Comparison of ENCODE assay signal across 8 cellular contexts in genomic region chr16:29925805-29926674, GRCh38. TPM values are rescaled to one million over a fixed set of nuclear protein-coding genes. Genes with fewer than 3 reads are reported as not detected.
DNase-seq lines count a peak whose midpoint lies in the region; ATAC-seq and TF ChIP-seq lines count a peak whose summit lies in the region.

Gene KCTD13 (minus strand): TSS chr16:29926226. CDS start chr16:29926033, 193 bp downstream.

- H2AFZ ChIP-seq in GM23248 = peak within 1 kb of the TSS; percentile 92

- H3K9me2 ChIP-seq in DOHH2 (replicated peaks; ENCODE audit: control insufficient read depth, low read length) (no peaks in the 10 kb centered on the region), GM23248 (ENCODE audit: insufficient read depth) (no peaks in the 10 kb centered on the region)

- H3F3A ChIP-seq in DOHH2 (ENCODE audit: control insufficient read depth, insufficient read depth) (0 out of 2 replicates have a peak, but pooled peaks cover 3% of the 10 kb centered on the region), GM23248 (ENCODE audit: insufficient read depth) (peaks cover 13% of the 10 kb centered on the region; the same call in 1 of the 2 replicates)

- TF ChIP-seq CTCF in DOHH2 (IDR thresholded peaks at IDR 0.05; ENCODE audit: low read depth, low read length, poor library complexity, severe bottlenecking) (no peak), fibroblast of the aortic adventitia (IDR thresholded peaks at IDR 0.05; ENCODE audit: insufficient read depth, low read length) (no peak), nephron (IDR thresholded peaks at IDR 0.05; ENCODE audit: unreplicated experiment in 3 of 3) (no peak)

- no peaks in the 10 kb centered on the region for H3K27me3 Mint-ChIP-seq in nephron (ENCODE audit: low read depth)
- H3K27me3 Mint-ChIP-seq in stimulated activated naive CD8-positive, alpha-beta T cell treated with anti-CD3 and anti-CD28 coated beads, Interleukin-15, amount 100 ng/mL, for 72 hours = no peaks in the 10 kb centered on the region

- H3K27ac Mint-ChIP-seq in nephron = peak within 1 kb of the TSS; percentile 98 to 99 (median 99)
- H3K27ac Mint-ChIP-seq in stimulated activated naive CD8-positive, alpha-beta T cell treated with anti-CD3 and anti-CD28 coated beads, Interleukin-15, amount 100 ng/mL, for 72 hours = peak within 1 kb of the TSS; percentile 96 to 98

- H3K27me3 ChIP-seq in DOHH2 (ENCODE audit: control insufficient read depth, low read length) = no peaks in the 10 kb centered on the region
- H3K27me3 ChIP-seq in GM23248 (replicated peaks; ENCODE audit: insufficient read depth) = no peaks in the 10 kb centered on the region

- in situ Hi-C loops in GM23248 (cut with MboI) = no loop called here

- no peaks in the 10 kb centered on the region for H3K9me3 Mint-ChIP-seq in nephron
- H3K9me3 Mint-ChIP-seq in stimulated activated naive CD8-positive, alpha-beta T cell treated with anti-CD3 and anti-CD28 coated beads, Interleukin-15, amount 100 ng/mL, for 72 hours = no peaks in the 10 kb centered on the region

- H3K9me3 ChIP-seq in DOHH2 (ENCODE audit: control insufficient read depth, insufficient read depth, low read length) (no peaks in the 10 kb centered on the region), GM23248 (ENCODE audit: low read depth) (no peaks in the 10 kb centered on the region)

- peaks cover 35% of the 10 kb centered on the region for H3K4me1 Mint-ChIP-seq in nephron
- H3K4me1 Mint-ChIP-seq in stimulated activated naive CD8-positive, alpha-beta T cell treated with anti-CD3 and anti-CD28 coated beads, Interleukin-15, amount 100 ng/mL, for 72 hours = peaks cover 58% of the 10 kb centered on the region

- H3K4me3 Mint-ChIP-seq in nephron = peak within 1 kb of the TSS; percentile 90 to 97 (median 97)
- H3K4me3 Mint-ChIP-seq in stimulated activated naive CD8-positive, alpha-beta T cell treated with anti-CD3 and anti-CD28 coated beads, Interleukin-15, amount 100 ng/mL, for 72 hours = peak within 1 kb of the TSS; percentile 93 to 95

- H3K4me3 ChIP-seq in DOHH2 (ENCODE audit: low read length) (peak within 1 kb of the TSS; percentile 98), GM23248 (peak within 1 kb of the TSS; percentile 90), fibroblast of the aortic adventitia (ENCODE audit: low read depth, low read length) (peak within 1 kb of the TSS; percentile 95)

- H3K36me3 ChIP-seq in DOHH2 (ENCODE audit: control insufficient read depth, low read length) = peaks cover 21% of the 10 kb centered on the region
- H3K36me3 ChIP-seq in GM23248 (ENCODE audit: low read depth) = no peaks in the 10 kb centered on the region; the same call in 1 of the 2 replicates

- ATAC-seq in stimulated activated naive CD8-positive, alpha-beta T cell treated with anti-CD3 and anti-CD28 coated beads, Interleukin-15, amount 100 ng/mL, for 72 hours = peak; percentile 94

- H3K79me2 ChIP-seq in DOHH2 (ENCODE audit: control insufficient read depth, low read length) (peaks cover 30% of the 10 kb centered on the region), GM23248 (ENCODE audit: insufficient read depth) (peaks cover 47% of the 10 kb centered on the region)

- H3K36me3 Mint-ChIP-seq in nephron (ENCODE audit: low read depth) = peaks cover 9% of the 10 kb centered on the region

- H3K4me2 ChIP-seq in DOHH2 (ENCODE audit: low read length) (peak within 1 kb of the TSS; percentile 96), GM23248 (ENCODE audit: unreplicated experiment) (peak within 1 kb of the TSS; percentile 94)

- H4K20me1 ChIP-seq in DOHH2 (ENCODE audit: control insufficient read depth, insufficient read depth, low read depth, low read length) = peaks cover 4% of the 10 kb centered on the region; the same call in 1 of the 2 replicates
- H4K20me1 ChIP-seq in GM23248 (ENCODE audit: insufficient read depth) = peaks cover 4% of the 10 kb centered on the region; the same call in 1 of the 2 replicates

- peak within 1 kb of the TSS; percentile 63 for H3K27ac ChIP-seq in DOHH2 (ENCODE audit: low read depth, low read length)
- peak within 1 kb of the TSS; percentile 73 for H3K27ac ChIP-seq in GM23248

- WGBS in GM23248 (ENCODE audit: low coverage in 1 of 2, low lambda C conversion rate in 2 of 2, missing lambda C conversion rate in 2 of 2), 2 experiments = 1% methylated on average over 43 to 69 of the region's 84 CpGs

- H3K4me1 ChIP-seq in DOHH2 (ENCODE audit: control insufficient read depth, low read length) (peaks cover 23% of the 10 kb centered on the region), GM23248 (ENCODE audit: insufficient read depth) (peaks cover 22% of the 10 kb centered on the region)

- TF ChIP-seq POLR2A in Raji (IDR thresholded peaks at IDR 0.05; ENCODE audit: insufficient read depth, low read depth, low read length) = peak; percentile 96

- DNase-seq in GM23248 (peak; percentile 92), Kasumi-1 (lab: John Stamatoyannopoulos, UW) (peak; percentile 32 to 56), fibroblast of the aortic adventitia (ENCODE audit: low read depth) (peak; percentile 76)
- peak; percentile 85 for DNase-seq in activated T-helper 9 cell treated with anti-CD3 and anti-CD28 coated beads, Interleukin-2, amount 50 U/mL, for 16 hours (ENCODE audit: low read depth)
- DNase-seq in stimulated activated naive CD8-positive, alpha-beta T cell treated with anti-CD3 and anti-CD28 coated beads, Interleukin-15, amount 100 ng/mL, for 72 hours = peak; percentile 91 to 97

- peak within 1 kb of the TSS; percentile 90 for H3K9ac ChIP-seq in GM23248

RNA-seq across cellular contexts. Expression of gene KCTD13, which starts in this region (rescaled TPM):
- total RNA-seq in GM23248 (2014; rRNA removed; shearing (Covaris generic)) = 3.7 and 14.7 TPM in 2 replicates
- polyA plus RNA-seq in GM23248 (2016; fragmentation: Nextera tagmentation; extraction: Ambion mirVana) = 10.7 and 12.6 TPM in 2 replicates
- 12.5 and 41.9 TPM in 2 replicates for total RNA-seq in fibroblast of the aortic adventitia (ENCODE audit: low replicate concordance)

Comparison
In these comparisons a context has a peak if more than half of its experiments do, and no peak if none do; other contexts are left out.
1. Peak in every context shown above with its lines: DNase-seq, ATAC-seq, H3K4me3 ChIP-seq and H3K27ac ChIP-seq.
2. DNase-seq: peak in every context shown above with its lines; median percentile 94 in stimulated activated naive CD8-positive, alpha-beta T cell treated with anti-CD3 and anti-CD28 coated beads, Interleukin-15, amount 100 ng/mL, for 72 hours; 92 in GM23248; 85 in activated T-helper 9 cell treated with anti-CD3 and anti-CD28 coated beads, Interleukin-2, amount 50 U/mL, for 16 hours; 76 in fibroblast of the aortic adventitia; 44 in Kasumi-1.